9 cellular contexts compared by ENCODE assay signal in the genomic region with DNA sequence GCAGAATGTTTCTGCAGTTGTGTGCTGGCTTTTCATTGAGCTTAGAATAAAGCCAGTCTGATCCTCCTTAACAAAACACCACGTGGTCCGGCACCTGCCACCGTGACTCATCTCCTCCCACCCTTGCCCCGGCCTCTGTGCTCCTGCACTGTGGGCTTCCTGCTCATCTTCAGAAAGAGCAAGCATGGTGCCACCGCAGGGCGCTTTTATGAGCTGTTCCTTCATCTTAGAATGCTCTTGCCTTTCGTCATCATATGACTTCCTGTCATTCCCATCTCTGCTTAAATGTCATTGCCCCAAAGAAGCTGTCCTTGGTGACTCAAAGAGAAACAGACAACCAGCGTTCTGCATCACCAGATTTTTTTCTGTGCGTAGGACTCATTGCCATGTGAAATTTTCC.
DNase-seq lines count a peak whose midpoint lies in the region; ATAC-seq and TF ChIP-seq lines count a peak whose summit lies in the region.
"Had no signal": no experiment of that assay in that cellular context is flagged by ENCODE, and none has a peak within 500 bp of the region (broad histone marks: within the 10 kb centered on the region; RNA-seq: fewer than 3 reads in every experiment).

No MANE protein-coding gene starts in this region.

- peak overlapping the region; percentile 81 for H3K27ac ChIP-seq in thymus (ENCODE audit: low read depth)
- H3K27ac ChIP-seq in aorta (ENCODE audit: low read depth in 1 of 2, low read length in 2 of 2): no peak overlapping the region

- H3K9me3 ChIP-seq in thymus (ENCODE audit: control insufficient read depth) (no peaks in the 10 kb centered on the region), aorta (ENCODE audit: control insufficient read depth, low read length) (no peaks in the 10 kb centered on the region)

- no peak for TF ChIP-seq POLR2A in NB4 (IDR thresholded peaks at IDR 0.05; ENCODE audit: extremely low read depth, insufficient read length)

- H3K27ac Mint-ChIP-seq in activated CD8-positive, alpha-beta memory T cell treated with anti-CD3 and anti-CD28 coated beads, Interleukin-2, amount 10 ng/mL, durations not matched to agents 7 days and 5 days: peak overlapping the region; percentile 15
- peak overlapping the region; percentile 56 for H3K27ac Mint-ChIP-seq in memory B cell

- peak; percentile 57 for DNase-seq in NB4 (ENCODE audit: low read depth)
- DNase-seq in activated CD8-positive, alpha-beta memory T cell treated with anti-CD3 and anti-CD28 coated beads, Interleukin-2, amount 10 ng/mL, durations not matched to agents 7 days and 5 days: peak; percentile 87
- no peak for DNase-seq in memory B cell (ENCODE audit: low spot score in 2 of 2)
- no peak for DNase-seq in hepatic stellate cell (ENCODE audit: low spot score)
- DNase-seq in SK-N-DZ (ENCODE audit: low spot score): no peak
- no peak for DNase-seq in aorta

- TF ChIP-seq CTCF in NB4 (IDR thresholded peaks at IDR 0.05; ENCODE audit: low read depth, low read length): no peak

- 29% methylated on average over 9 of the region's 9 CpGs for WGBS in thymus
- WGBS in aorta, 2 donors: 73 to 74% methylated on average over 9 of the region's 9 CpGs

- H3K4me1 ChIP-seq in thymus (ENCODE audit: control insufficient read depth, insufficient read depth, low read length) (peaks cover 14% of the 10 kb centered on the region), aorta (ENCODE audit: control insufficient read depth in 1 of 2, insufficient read depth in 2 of 2, low read length in 2 of 2) (no peaks in the 10 kb centered on the region)

- intact Hi-C loops in aorta (cut with DNase I): loop anchor here (5.0 to 10.0 kb wide), 2 partner anchors 686 to 688 kb away; partner anchors contain the start of gene KCNH1 (in 2 of the 2)

- CTCF ChIA-PET in activated CD8-positive, alpha-beta memory T cell treated with anti-CD3 and anti-CD28 coated beads, Interleukin-2, amount 10 ng/mL, durations not matched to agents 7 days and 5 days (lab: Charles Lee): interaction anchor here (1.2 to 4.0 kb wide), 6 partner anchors 10 to 688 kb away, joined by 3 to 44 read pairs (median 5); partner anchors contain the start of gene KCNH1

- H3K4me3 Mint-ChIP-seq in activated CD8-positive, alpha-beta memory T cell treated with anti-CD3 and anti-CD28 coated beads, Interleukin-2, amount 10 ng/mL, durations not matched to agents 7 days and 5 days: no peak overlapping the region
- H3K4me3 Mint-ChIP-seq in memory B cell: peak overlapping the region; percentile 25

- ATAC-seq in GM19035 (IDR thresholded peaks at IDR 0.05; ENCODE audit: unreplicated experiment) (peak; percentile 92), memory B cell (ENCODE audit: low read depth) (peak; percentile 51), aorta (ENCODE audit: low FRiP score) (no peak)
- peak; percentile 98 for ATAC-seq in activated CD8-positive, alpha-beta memory T cell treated with anti-CD3 and anti-CD28 coated beads, Interleukin-2, amount 10 ng/mL, durations not matched to agents 7 days and 5 days

- peaks cover 17% of the 10 kb centered on the region for H3K4me1 Mint-ChIP-seq in activated CD8-positive, alpha-beta memory T cell treated with anti-CD3 and anti-CD28 coated beads, Interleukin-2, amount 10 ng/mL, durations not matched to agents 7 days and 5 days
- H3K4me1 Mint-ChIP-seq in memory B cell: peaks cover 8% of the 10 kb centered on the region

- no peaks in the 10 kb centered on the region for H3K9me3 Mint-ChIP-seq in activated CD8-positive, alpha-beta memory T cell treated with anti-CD3 and anti-CD28 coated beads, Interleukin-2, amount 10 ng/mL, durations not matched to agents 7 days and 5 days (ENCODE audit: low read depth)
- H3K9me3 Mint-ChIP-seq in memory B cell: no peaks in the 10 kb centered on the region
- H3K9me3 Mint-ChIP-seq: IgD-negative memory B cell had no signal

- no peaks in the 10 kb centered on the region for H3K27me3 ChIP-seq in thymus (ENCODE audit: control insufficient read depth, insufficient read depth)
- no peaks in the 10 kb centered on the region for H3K27me3 ChIP-seq in aorta (ENCODE audit: control insufficient read depth in 1 of 2, insufficient read depth in 2 of 2, low read length in 1 of 2)

- no peak overlapping the region for H3K4me3 ChIP-seq in NB4 (ENCODE audit: low read depth, low read length)
- H3K4me3 ChIP-seq in thymus (ENCODE audit: low read length): no peak overlapping the region
- H3K4me3 ChIP-seq in aorta (ENCODE audit: low read length in 2 of 2): no peak overlapping the region

- no peaks in the 10 kb centered on the region for H3K36me3 ChIP-seq in thymus (ENCODE audit: control insufficient read depth, insufficient read depth)
- H3K36me3 ChIP-seq in aorta (ENCODE audit: control insufficient read depth in 1 of 2, insufficient read depth in 2 of 2, low read length in 1 of 2): no peaks in the 10 kb centered on the region

- H3K27me3 Mint-ChIP-seq in activated CD8-positive, alpha-beta memory T cell treated with anti-CD3 and anti-CD28 coated beads, Interleukin-2, amount 10 ng/mL, durations not matched to agents 7 days and 5 days: peaks cover 2% of the 10 kb centered on the region
- no peaks in the 10 kb centered on the region for H3K27me3 Mint-ChIP-seq in memory B cell
- H3K27me3 Mint-ChIP-seq: IgD-negative memory B cell had no signal

- no peaks in the 10 kb centered on the region for H3K36me3 Mint-ChIP-seq in activated CD8-positive, alpha-beta memory T cell treated with anti-CD3 and anti-CD28 coated beads, Interleukin-2, amount 10 ng/mL, durations not matched to agents 7 days and 5 days
- H3K36me3 Mint-ChIP-seq in memory B cell: peaks cover 11% of the 10 kb centered on the region

Comparison
In these comparisons a context has a peak if more than half of its experiments do, and no peak if none do; other contexts are left out.
1. DNase-seq: peak in NB4 (single experiment) and activated CD8-positive, alpha-beta memory T cell treated with anti-CD3 and anti-CD28 coated beads, Interleukin-2, amount 10 ng/mL, durations not matched to agents 7 days and 5 days (single experiment); none in memory B cell (0 of 2), hepatic stellate cell (single experiment), SK-N-DZ (single experiment) and aorta (0 of 2).